ENCODE assay signal across 8 cellular contexts in the genomic region with DNA sequence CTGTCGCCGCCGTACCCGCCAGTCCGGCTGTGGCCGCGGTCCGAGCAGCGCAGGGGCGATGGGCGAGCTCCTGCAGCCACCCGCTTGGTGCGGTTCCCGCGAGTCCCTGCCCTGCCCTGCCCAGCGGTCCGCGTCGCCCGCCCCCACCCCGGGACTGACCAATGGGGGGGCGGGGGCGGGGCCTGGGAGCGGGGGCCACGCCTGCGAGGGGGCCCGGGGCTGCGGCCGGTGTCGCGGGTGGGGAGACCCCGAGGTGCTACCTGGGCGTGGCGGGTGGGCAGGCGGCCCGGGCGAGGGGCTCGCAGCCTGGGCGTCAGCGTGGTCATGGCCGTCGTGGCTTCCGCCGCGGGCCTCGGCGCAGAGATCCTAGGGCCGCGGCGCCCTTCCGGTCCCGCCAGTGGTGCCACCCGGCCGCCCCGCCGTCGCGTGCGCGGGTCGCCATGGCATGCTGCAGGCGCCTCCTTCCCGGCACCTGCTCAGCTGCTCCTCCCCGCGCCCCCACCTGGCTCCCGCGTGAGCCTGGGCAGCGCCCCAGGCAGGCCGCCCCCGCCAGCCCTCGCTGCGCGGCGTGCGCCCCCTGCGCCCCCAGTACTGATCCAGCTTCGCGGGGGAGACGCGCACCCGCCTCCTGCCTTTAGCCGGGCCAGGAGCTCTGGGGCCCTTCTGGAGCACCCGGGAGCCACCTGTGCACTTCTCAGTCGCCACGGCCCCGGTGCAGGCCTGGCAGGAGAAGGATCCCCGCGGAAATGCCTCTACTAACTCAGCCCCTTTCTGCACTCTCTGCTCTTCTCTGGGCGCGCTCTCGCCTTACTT. TPM values are rescaled to one million over a fixed set of nuclear protein-coding genes. Genes with fewer than 3 reads are reported as not detected.
DNase-seq lines count a peak whose midpoint lies in the region; ATAC-seq, FAIRE-seq and TF ChIP-seq lines count a peak whose summit lies in the region.

A gene with protein sequence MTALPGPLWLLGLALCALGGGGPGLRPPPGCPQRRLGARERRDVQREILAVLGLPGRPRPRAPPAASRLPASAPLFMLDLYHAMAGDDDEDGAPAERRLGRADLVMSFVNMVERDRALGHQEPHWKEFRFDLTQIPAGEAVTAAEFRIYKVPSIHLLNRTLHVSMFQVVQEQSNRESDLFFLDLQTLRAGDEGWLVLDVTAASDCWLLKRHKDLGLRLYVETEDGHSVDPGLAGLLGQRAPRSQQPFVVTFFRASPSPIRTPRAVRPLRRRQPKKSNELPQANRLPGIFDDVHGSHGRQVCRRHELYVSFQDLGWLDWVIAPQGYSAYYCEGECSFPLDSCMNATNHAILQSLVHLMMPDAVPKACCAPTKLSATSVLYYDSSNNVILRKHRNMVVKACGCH (minus strand): TSS at position 108 of the 813 bp plus-strand sequence. CDS start 380 bp downstream, outside the sequence.

- no peaks in the 10 kb centered on the region for H3K36me3 ChIP-seq in PC-3 (ENCODE audit: low read depth, low read length)
- no peaks in the 10 kb centered on the region for H3K36me3 ChIP-seq in cardiac muscle cell
- no peaks in the 10 kb centered on the region for H3K36me3 ChIP-seq in parathyroid adenoma (ENCODE audit: control insufficient read depth, insufficient read depth, low read length)

- H3K4me2 ChIP-seq in A549 (peak within 1 kb of the TSS; percentile 89), PC-3 (ENCODE audit: low read length) (peak within 1 kb of the TSS; percentile 90), parathyroid adenoma (ENCODE audit: low read length) (peak within 1 kb of the TSS; percentile 26)

- WGBS in A549 (ENCODE audit: missing lambda C conversion rate), result 41% methylated on average over 4 of the region's 91 CpGs

- peak within 1 kb of the TSS; percentile 64 for H3K4me3 ChIP-seq in A549
- peak within 1 kb of the TSS; percentile 71 for H3K4me3 ChIP-seq in PC-3 (ENCODE audit: low read length)
- peak within 1 kb of the TSS; percentile 28 for H3K4me3 ChIP-seq in cardiac muscle cell
- H3K4me3 ChIP-seq in parathyroid adenoma (ENCODE audit: low read depth, low read length), result no peak within 1 kb of the TSS

- H3K4me1 ChIP-seq in A549, result peaks cover 5% of the 10 kb centered on the region; the same call in 1 of the 3 replicates
- peaks cover 10% of the 10 kb centered on the region for H3K4me1 ChIP-seq in PC-3 (ENCODE audit: insufficient read depth, low read length)
- no peaks in the 10 kb centered on the region for H3K4me1 ChIP-seq in cardiac muscle cell (ENCODE audit: low read depth)
- H3K4me1 ChIP-seq in parathyroid adenoma, result no peaks in the 10 kb centered on the region

- intact Hi-C loops in PC-3 (cut with micrococcal nuclease), result no loop called here

- TF ChIP-seq POLR2A in A549 (IDR thresholded peaks at IDR 0.05; ENCODE audit: low read length), result peak; percentile 15; the same call in 1 of the 2 replicates

- H3F3A ChIP-seq in PC-3 (ENCODE audit: low read length, unreplicated experiment), result no peaks in the 10 kb centered on the region

- no peak for FAIRE-seq in A549 (lab: Jason Lieb, UNC)
- FAIRE-seq in GM18507 (lab: Jason Lieb, UNC), result peak; percentile 64

- POLR2A ChIA-PET in A549 (lab: Yijun Ruan, JAX), result interaction anchor here (1.0 to 1.1 kb wide), 2 partner anchors 10 to 50 kb away, joined by 5 to 8 read pairs; a partner anchor contains a TSS
- POLR2A ChIA-PET in PC-3 (lab: Charles Lee; ENCODE audit: unreplicated experiment), result no interaction called here

- peaks cover 6% of the 10 kb centered on the region; the same call in 1 of the 2 replicates for H3K79me2 ChIP-seq in PC-3 (ENCODE audit: low read length)
- H3K79me2 ChIP-seq in parathyroid adenoma, result no peaks in the 10 kb centered on the region

- no peak for TF ChIP-seq EP300 in A549 (IDR thresholded peaks at IDR 0.05)

- no peaks in the 10 kb centered on the region for H3K9me3 ChIP-seq in A549
- H3K9me3 ChIP-seq in PC-3 (ENCODE audit: low read length), result no peaks in the 10 kb centered on the region
- no peaks in the 10 kb centered on the region for H3K9me3 ChIP-seq in cardiac muscle cell (ENCODE audit: low read depth)
- H3K9me3 ChIP-seq in parathyroid adenoma (ENCODE audit: control insufficient read depth, low read length), result no peaks in the 10 kb centered on the region

- no peaks in the 10 kb centered on the region for H4K20me1 ChIP-seq in PC-3 (ENCODE audit: low read length)

- H3K9ac ChIP-seq in PC-3 (ENCODE audit: low read length) (peak within 1 kb of the TSS; percentile 61), parathyroid adenoma (no peak within 1 kb of the TSS)

- no peaks in the 10 kb centered on the region for H3K27me3 ChIP-seq in PC-3 (ENCODE audit: low read length)
- peaks cover 89% of the 10 kb centered on the region for H3K27me3 ChIP-seq in cardiac muscle cell
- peaks cover 2% of the 10 kb centered on the region for H3K27me3 ChIP-seq in parathyroid adenoma (ENCODE audit: control insufficient read depth, insufficient read depth, low read length)

- ATAC-seq in A549, result peak; percentile 84 to 92
- peak; percentile 91 for ATAC-seq in PC-3
- no peak for ATAC-seq in GM21786 (IDR thresholded peaks at IDR 0.05; ENCODE audit: unreplicated experiment)

- TF ChIP-seq CTCF in A549 (IDR thresholded peaks at IDR 0.05) (no peak), PC-3 (conservative IDR thresholded peaks at IDR 0.05; ENCODE audit: low read depth, low read length) (no peak), cardiac muscle cell (IDR thresholded peaks at IDR 0.05; ENCODE audit: low read depth, low read length) (no peak), parathyroid adenoma (IDR thresholded peaks at IDR 0.05) (no peak)

- no peaks in the 10 kb centered on the region for H3K9me2 ChIP-seq in PC-3 (replicated peaks; ENCODE audit: low read length)

- H2AFZ ChIP-seq in PC-3 (ENCODE audit: low read length), result peak within 1 kb of the TSS; percentile 93
- peak within 1 kb of the TSS; percentile 46 for H2AFZ ChIP-seq in parathyroid adenoma

- CTCF ChIA-PET in A549 (lab: Yijun Ruan, JAX), result interaction anchor here (0.6 to 2.9 kb wide), 3 partner anchors 10 to 389 kb away, joined by 3 to 16 read pairs (median 4); no protein-coding TSS in a partner anchor
- CTCF ChIA-PET in PC-3 (lab: Charles Lee), result no interaction called here

- BruUV-seq in PC-3 (replicated peaks; lab: Mats Ljungman, UMichigan), result no TSS peak

- H3K27ac ChIP-seq in A549 (peak within 1 kb of the TSS; percentile 75 to 95), PC-3 (ENCODE audit: low read length) (no peak within 1 kb of the TSS), cardiac muscle cell (no peak within 1 kb of the TSS), parathyroid adenoma (no peak within 1 kb of the TSS)

- no peak for TF ChIP-seq RAD21 in A549 (conservative IDR thresholded peaks at IDR 0.05 in 1 of 2, IDR thresholded peaks at IDR 0.05 in 1 of 2)

- DNase-seq in A549 (ENCODE audit: low read depth in 1 of 2, low spot score in 1 of 2), result peak; percentile 59 to 67
- peak; percentile 54 for DNase-seq in GM18507 (ENCODE audit: extremely low spot score, insufficient read length, low read depth)
- DNase-seq in HPDE6-E6E7 (ENCODE audit: extremely low spot score), result peak; percentile 79
- DNase-seq in PC-3, result peak; percentile 75
- DNase-seq in activated effector memory CD4-positive, alpha-beta T cell treated with Interleukin-2 at 50 U/mL for 16 hours, result peak; percentile 34
- DNase-seq in cardiac muscle cell (ENCODE audit: low read depth in 1 of 2, low spot score in 1 of 2), result peak; percentile 18 to 41

TF ChIP-seq in A549, 52 proteins besides CTCF, POLR2A, EP300 and RAD21 (continues in another document):
- TF ChIP-seq, protein P1, sequence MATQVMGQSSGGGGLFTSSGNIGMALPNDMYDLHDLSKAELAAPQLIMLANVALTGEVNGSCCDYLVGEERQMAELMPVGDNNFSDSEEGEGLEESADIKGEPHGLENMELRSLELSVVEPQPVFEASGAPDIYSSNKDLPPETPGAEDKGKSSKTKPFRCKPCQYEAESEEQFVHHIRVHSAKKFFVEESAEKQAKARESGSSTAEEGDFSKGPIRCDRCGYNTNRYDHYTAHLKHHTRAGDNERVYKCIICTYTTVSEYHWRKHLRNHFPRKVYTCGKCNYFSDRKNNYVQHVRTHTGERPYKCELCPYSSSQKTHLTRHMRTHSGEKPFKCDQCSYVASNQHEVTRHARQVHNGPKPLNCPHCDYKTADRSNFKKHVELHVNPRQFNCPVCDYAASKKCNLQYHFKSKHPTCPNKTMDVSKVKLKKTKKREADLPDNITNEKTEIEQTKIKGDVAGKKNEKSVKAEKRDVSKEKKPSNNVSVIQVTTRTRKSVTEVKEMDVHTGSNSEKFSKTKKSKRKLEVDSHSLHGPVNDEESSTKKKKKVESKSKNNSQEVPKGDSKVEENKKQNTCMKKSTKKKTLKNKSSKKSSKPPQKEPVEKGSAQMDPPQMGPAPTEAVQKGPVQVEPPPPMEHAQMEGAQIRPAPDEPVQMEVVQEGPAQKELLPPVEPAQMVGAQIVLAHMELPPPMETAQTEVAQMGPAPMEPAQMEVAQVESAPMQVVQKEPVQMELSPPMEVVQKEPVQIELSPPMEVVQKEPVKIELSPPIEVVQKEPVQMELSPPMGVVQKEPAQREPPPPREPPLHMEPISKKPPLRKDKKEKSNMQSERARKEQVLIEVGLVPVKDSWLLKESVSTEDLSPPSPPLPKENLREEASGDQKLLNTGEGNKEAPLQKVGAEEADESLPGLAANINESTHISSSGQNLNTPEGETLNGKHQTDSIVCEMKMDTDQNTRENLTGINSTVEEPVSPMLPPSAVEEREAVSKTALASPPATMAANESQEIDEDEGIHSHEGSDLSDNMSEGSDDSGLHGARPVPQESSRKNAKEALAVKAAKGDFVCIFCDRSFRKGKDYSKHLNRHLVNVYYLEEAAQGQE (IDR thresholded peaks at IDR 0.05), result peak; percentile 26; the same call in 1 of the 2 replicates
- no peak for TF ChIP-seq BHLHE40 (IDR thresholded peaks at IDR 0.05; ENCODE audit: low read depth, low read length)
- no peak for TF ChIP-seq SMC3 (IDR thresholded peaks at IDR 0.05)
- TF ChIP-seq, protein P2, sequence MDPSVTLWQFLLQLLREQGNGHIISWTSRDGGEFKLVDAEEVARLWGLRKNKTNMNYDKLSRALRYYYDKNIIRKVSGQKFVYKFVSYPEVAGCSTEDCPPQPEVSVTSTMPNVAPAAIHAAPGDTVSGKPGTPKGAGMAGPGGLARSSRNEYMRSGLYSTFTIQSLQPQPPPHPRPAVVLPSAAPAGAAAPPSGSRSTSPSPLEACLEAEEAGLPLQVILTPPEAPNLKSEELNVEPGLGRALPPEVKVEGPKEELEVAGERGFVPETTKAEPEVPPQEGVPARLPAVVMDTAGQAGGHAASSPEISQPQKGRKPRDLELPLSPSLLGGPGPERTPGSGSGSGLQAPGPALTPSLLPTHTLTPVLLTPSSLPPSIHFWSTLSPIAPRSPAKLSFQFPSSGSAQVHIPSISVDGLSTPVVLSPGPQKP (IDR thresholded peaks at IDR 0.05; ENCODE audit: low read depth, low read length), result no peak
- no peak for TF ChIP-seq NR3C1 (IDR thresholded peaks at IDR 0.05)

RNA-seq across cellular contexts. Expression of the gene that starts here (rescaled TPM):
- polyA plus RNA-seq in A549 (2011; rRNA removed) (3.1 and 3.4 TPM in 2 replicates), A549 (2017; fragmentation: RNase III; extraction: RNeasy Plus Mini Kit Qiagen cat#74134 plus additional on column Dnase treatment) (2.3 to 2.7 TPM (median 2.5 TPM) in 3 replicates), cardiac muscle cell (0.02 and 0.14 TPM in 2 replicates)
- 3.2 and 4.2 TPM in 2 replicates for polyA plus RNA-seq in A549 (2012; cell fraction: cytosol; rRNA removed)
- 3.1 and 4.1 TPM in 2 replicates for polyA plus RNA-seq in A549 (2012; cell fraction: nucleus; rRNA removed)
- polyA minus RNA-seq in A549 (2011; rRNA and poly(A)+ RNA removed), result 2.6 and 3.2 TPM in 2 replicates
- total RNA-seq in PC-3 (2014; rRNA removed) (3.3 and 4.7 TPM in 2 replicates), cardiac muscle cell (not detected in 2 replicates)

Comparison
In these comparisons a context has a peak if more than half of its experiments do, and no peak if none do; other contexts are left out.
1. Peak in DNase-seq and H3K4me3 ChIP-seq in cardiac muscle cell; RNA of the gene not detected or under 1 TPM.
2. H3K27ac ChIP-seq: peak in A549 (2 of 2); none in PC-3 (single experiment), cardiac muscle cell (single experiment) and parathyroid adenoma (single experiment).
3. H3K4me2 ChIP-seq: peak in every context shown above with its lines; median percentile 90 in PC-3; 89 in A549; 26 in parathyroid adenoma.
4. Peak in every context shown above with its lines, with median percentiles within 50 percentile points of each other: DNase-seq.